ENCODE assay signal across 2 cellular contexts in the genomic region with DNA sequence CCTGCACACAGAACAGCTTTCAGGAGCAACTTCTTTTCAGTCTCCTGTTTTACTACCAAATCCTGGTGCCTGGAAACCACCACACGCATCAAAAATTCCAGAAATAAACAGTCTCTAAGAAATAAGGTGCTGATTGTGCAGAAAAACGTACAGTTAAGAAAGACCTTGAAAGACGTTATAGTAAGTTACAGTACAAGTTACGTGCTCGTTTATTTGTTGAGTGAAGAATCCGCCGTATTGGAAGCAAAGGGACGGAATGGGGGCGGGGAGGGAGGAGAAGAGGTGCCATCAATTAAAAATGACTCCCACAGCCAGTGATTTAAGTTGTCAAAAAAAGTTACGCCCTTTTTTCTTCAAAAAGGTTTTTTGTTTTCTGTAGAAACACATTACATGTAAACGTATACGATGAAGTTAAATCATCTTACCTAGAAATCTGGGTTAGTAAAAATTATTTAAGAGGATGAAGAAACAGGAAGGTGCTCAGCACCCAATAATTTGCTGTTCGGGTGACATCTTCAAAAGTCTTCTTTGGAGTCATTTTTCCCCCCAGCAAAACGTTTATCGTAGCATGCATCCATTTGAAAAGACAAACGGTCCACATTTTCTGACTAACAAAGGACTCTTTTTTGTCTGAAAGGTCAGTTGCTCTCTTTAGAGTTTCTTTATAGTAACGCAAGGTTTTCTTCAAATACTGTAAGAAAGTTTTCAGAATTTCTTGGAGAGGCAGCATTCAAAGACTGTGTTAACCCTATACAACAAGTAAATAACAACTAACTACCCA.
TF ChIP-seq lines count a peak whose summit lies in the region.

No MANE protein-coding gene starts in this region.

TF ChIP-seq in H1, 55 proteins besides CTCF, POLR2A, EP300 and RAD21:
- TF ChIP-seq TCF12 (IDR thresholded peaks at IDR 0.05; ENCODE audit: low read depth, low read length) (no peak), SAP30 (IDR thresholded peaks at IDR 0.05; ENCODE audit: insufficient read depth, insufficient replicate concordance, low read length) (peak; percentile 62)

TF ChIP-seq in neural cell, 6 proteins besides CTCF, POLR2A, EP300 and RAD21:
- no peak for TF ChIP-seq EZH2 (IDR thresholded peaks at IDR 0.05; ENCODE audit: borderline replicate concordance, insufficient read depth, low read length, poor library complexity, severe bottlenecking)
- no peak for TF ChIP-seq MXI1 (conservative IDR thresholded peaks at IDR 0.05; ENCODE audit: poor library complexity, severe bottlenecking)
- TF ChIP-seq POLR2AphosphoS5 (IDR thresholded peaks at IDR 0.05): no peak
- TF ChIP-seq, protein P1, sequence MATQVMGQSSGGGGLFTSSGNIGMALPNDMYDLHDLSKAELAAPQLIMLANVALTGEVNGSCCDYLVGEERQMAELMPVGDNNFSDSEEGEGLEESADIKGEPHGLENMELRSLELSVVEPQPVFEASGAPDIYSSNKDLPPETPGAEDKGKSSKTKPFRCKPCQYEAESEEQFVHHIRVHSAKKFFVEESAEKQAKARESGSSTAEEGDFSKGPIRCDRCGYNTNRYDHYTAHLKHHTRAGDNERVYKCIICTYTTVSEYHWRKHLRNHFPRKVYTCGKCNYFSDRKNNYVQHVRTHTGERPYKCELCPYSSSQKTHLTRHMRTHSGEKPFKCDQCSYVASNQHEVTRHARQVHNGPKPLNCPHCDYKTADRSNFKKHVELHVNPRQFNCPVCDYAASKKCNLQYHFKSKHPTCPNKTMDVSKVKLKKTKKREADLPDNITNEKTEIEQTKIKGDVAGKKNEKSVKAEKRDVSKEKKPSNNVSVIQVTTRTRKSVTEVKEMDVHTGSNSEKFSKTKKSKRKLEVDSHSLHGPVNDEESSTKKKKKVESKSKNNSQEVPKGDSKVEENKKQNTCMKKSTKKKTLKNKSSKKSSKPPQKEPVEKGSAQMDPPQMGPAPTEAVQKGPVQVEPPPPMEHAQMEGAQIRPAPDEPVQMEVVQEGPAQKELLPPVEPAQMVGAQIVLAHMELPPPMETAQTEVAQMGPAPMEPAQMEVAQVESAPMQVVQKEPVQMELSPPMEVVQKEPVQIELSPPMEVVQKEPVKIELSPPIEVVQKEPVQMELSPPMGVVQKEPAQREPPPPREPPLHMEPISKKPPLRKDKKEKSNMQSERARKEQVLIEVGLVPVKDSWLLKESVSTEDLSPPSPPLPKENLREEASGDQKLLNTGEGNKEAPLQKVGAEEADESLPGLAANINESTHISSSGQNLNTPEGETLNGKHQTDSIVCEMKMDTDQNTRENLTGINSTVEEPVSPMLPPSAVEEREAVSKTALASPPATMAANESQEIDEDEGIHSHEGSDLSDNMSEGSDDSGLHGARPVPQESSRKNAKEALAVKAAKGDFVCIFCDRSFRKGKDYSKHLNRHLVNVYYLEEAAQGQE (IDR thresholded peaks at IDR 0.05; ENCODE audit: borderline replicate concordance): no peak
- TF ChIP-seq SMC3 (conservative IDR thresholded peaks at IDR 0.05; ENCODE audit: poor library complexity): no peak
- no peak for TF ChIP-seq TAF1 (IDR thresholded peaks at IDR 0.05; ENCODE audit: low read depth)
